1 cellular context compared by ENCODE assay signal in genomic region chr10:72245949-72246525, GRCh38.
TF ChIP-seq lines count a peak whose summit lies in the region.

No MANE protein-coding gene starts in this region.

TF ChIP-seq in SK-N-SH, 30 proteins besides CTCF, POLR2A, EP300 and RAD21 (continued from another document):
- no peak for TF ChIP-seq IRF3 (IDR thresholded peaks at IDR 0.05; ENCODE audit: low read depth, low read length)
- TF ChIP-seq FOSL2 (IDR thresholded peaks at IDR 0.05; ENCODE audit: borderline replicate concordance, low read depth) = no peak
- no peak for TF ChIP-seq USF2 (IDR thresholded peaks at IDR 0.05; ENCODE audit: borderline replicate concordance, low read depth, low read length)
- no peak for TF ChIP-seq SIN3A (IDR thresholded peaks at IDR 0.05; ENCODE audit: borderline replicate concordance, low read depth, low read length)
- TF ChIP-seq MXI1 (IDR thresholded peaks at IDR 0.05; ENCODE audit: low read depth, low read length) = no peak
- no peak for TF ChIP-seq PBX3 (IDR thresholded peaks at IDR 0.05)
- TF ChIP-seq TEAD4 (IDR thresholded peaks at IDR 0.05; ENCODE audit: borderline replicate concordance, insufficient read depth) = no peak
